ENCODE assay signal across 17 cellular contexts in genomic region chr4:55617587-55618197, GRCh38. TPM values are rescaled to one million over a fixed set of nuclear protein-coding genes. Genes with fewer than 3 reads are reported as not detected.
DNase-seq lines count a peak whose midpoint lies in the region; ATAC-seq and TF ChIP-seq lines count a peak whose summit lies in the region.
"Had no signal": no experiment of that assay in that cellular context is flagged by ENCODE, and none has a peak within 500 bp of the region (broad histone marks: within the 10 kb centered on the region; RNA-seq: fewer than 3 reads in every experiment).

No MANE protein-coding gene starts in this region.

- WGBS in body of pancreas, 2 donors = 68 to 88% methylated on average over 1 of the region's 1 CpG

- H3K36me3 ChIP-seq in CD4-positive, alpha-beta memory T cell (ENCODE audit: insufficient read depth, low read length) = no peaks in the 10 kb centered on the region
- no peaks in the 10 kb centered on the region for H3K36me3 ChIP-seq in body of pancreas (replicated peaks in 1 of 2; ENCODE audit: insufficient read depth in 1 of 2, low read depth in 2 of 2)
- H3K36me3 ChIP-seq: upper lobe of right lung had no signal

- no peak for TF ChIP-seq POLR2A in body of pancreas (IDR thresholded peaks at IDR 0.05)

- POLR2A ChIA-PET in CD4-positive, alpha-beta memory T cell (lab: Charles Lee; ENCODE audit: partially characterized antibody) = no interaction called here

- ATAC-seq in activated T-cell treated with anti-CD3 and anti-CD28 coated beads, Interleukin-2, amount 50 U/mL, for 72 hours (replicated peaks in 1 of 2) = peak in 1 of 2 donors; percentile 68
- ATAC-seq in activated T-cell treated with anti-CD3 and anti-CD28 coated beads, Interleukin-2, amount 50 U/mL, for 4 hours = no peak
- ATAC-seq in GM21529 (IDR thresholded peaks at IDR 0.05; ENCODE audit: unreplicated experiment) = peak; percentile 99
- peak; percentile 71 for ATAC-seq in HG03097 (IDR thresholded peaks at IDR 0.05; ENCODE audit: low FRiP score, unreplicated experiment)
- ATAC-seq in stimulated activated naive B cell treated with anti-CD40 and anti-IgM and Interleukin-4, amounts not matched to agents 10 μg/mL and 1 μg/mL and 100 μg/mL, for 72 hours (replicated peaks) = peak; percentile 99
- ATAC-seq in body of pancreas = no peak
- ATAC-seq: upper lobe of right lung had no signal

- no peaks in the 10 kb centered on the region for H3K9me3 ChIP-seq in CD4-positive, alpha-beta memory T cell (ENCODE audit: control insufficient read depth in 1 of 2, low read length in 2 of 2)
- no peaks in the 10 kb centered on the region for H3K9me3 ChIP-seq in body of pancreas
- H3K9me3 ChIP-seq: upper lobe of right lung had no signal

- intact Hi-C loops in CD4-positive, alpha-beta memory T cell (cut with micrococcal nuclease) = no loop called here
- intact Hi-C loops in body of pancreas (cut with DNase I) = no loop called here

- no peaks in the 10 kb centered on the region for H3K9me3 Mint-ChIP-seq in activated T-cell treated with anti-CD3 and anti-CD28 coated beads, Interleukin-2, amount 50 U/mL, for 72 hours
- H3K9me3 Mint-ChIP-seq in activated T-cell treated with anti-CD3 and anti-CD28 coated beads, Interleukin-2, amount 50 U/mL, for 4 hours = no peaks in the 10 kb centered on the region
- no peaks in the 10 kb centered on the region for H3K9me3 Mint-ChIP-seq in stimulated activated naive B cell treated with anti-CD40 and anti-IgM and Interleukin-4, amounts not matched to agents 10 μg/mL and 1 μg/mL and 100 μg/mL, for 72 hours
- no peaks in the 10 kb centered on the region for H3K9me3 Mint-ChIP-seq in CD4-positive, alpha-beta memory T cell

- no peak for DNase-seq in activated T-cell treated with anti-CD3 and anti-CD28 coated beads, Interleukin-2, amount 50 U/mL, for 72 hours
- no peak for DNase-seq in activated T-cell treated with anti-CD3 and anti-CD28 coated beads, Interleukin-2, amount 50 U/mL, for 4 hours
- peak; percentile 5 for DNase-seq in stimulated activated naive B cell treated with anti-CD40 and anti-IgM and Interleukin-4, amounts not matched to agents 10 μg/mL and 1 μg/mL and 100 μg/mL, for 72 hours
- DNase-seq in CD4-positive, alpha-beta memory T cell = no peak
- no peak for DNase-seq in NCI-H1092 treated with DMSO at 0.1 percent for 48 hours (lab: John Stamatoyannopoulos, UW)
- no peak for DNase-seq in body of pancreas
- DNase-seq: aorta, endodermal cell, hippocampal formation, NCI-H2081, PC-9, upper lobe of right lung had no signal

- CTCF ChIA-PET in CD4-positive, alpha-beta memory T cell (lab: Charles Lee; ENCODE audit: partially characterized antibody) = no interaction called here

- no peak for TF ChIP-seq CTCF in body of pancreas (IDR thresholded peaks at IDR 0.05)

- H3K4me1 Mint-ChIP-seq in activated T-cell treated with anti-CD3 and anti-CD28 coated beads, Interleukin-2, amount 50 U/mL, for 72 hours (ENCODE audit: low read depth) = no peaks in the 10 kb centered on the region
- no peaks in the 10 kb centered on the region for H3K4me1 Mint-ChIP-seq in activated T-cell treated with anti-CD3 and anti-CD28 coated beads, Interleukin-2, amount 50 U/mL, for 4 hours (ENCODE audit: low read depth)
- H3K4me1 Mint-ChIP-seq in stimulated activated naive B cell treated with anti-CD40 and anti-IgM and Interleukin-4, amounts not matched to agents 10 μg/mL and 1 μg/mL and 100 μg/mL, for 72 hours = peaks cover 5 to 19% of the 10 kb centered on the region in 2 donors
- H3K4me1 Mint-ChIP-seq in CD4-positive, alpha-beta memory T cell = no peaks in the 10 kb centered on the region
- H3K4me1 Mint-ChIP-seq: endodermal cell had no signal

- H3K27me3 ChIP-seq in CD4-positive, alpha-beta memory T cell (ENCODE audit: insufficient read depth, low read length) = no peaks in the 10 kb centered on the region
- no peaks in the 10 kb centered on the region for H3K27me3 ChIP-seq in body of pancreas
- H3K27me3 ChIP-seq: upper lobe of right lung had no signal

- H3K4me1 ChIP-seq in CD4-positive, alpha-beta memory T cell (ENCODE audit: insufficient read depth, low read length) = no peaks in the 10 kb centered on the region
- no peaks in the 10 kb centered on the region for H3K4me1 ChIP-seq in body of pancreas
- H3K4me1 ChIP-seq: upper lobe of right lung had no signal

- H3K27me3 Mint-ChIP-seq in activated T-cell treated with anti-CD3 and anti-CD28 coated beads, Interleukin-2, amount 50 U/mL, for 72 hours (ENCODE audit: low read depth) = peaks cover 21% of the 10 kb centered on the region
- H3K27me3 Mint-ChIP-seq in activated T-cell treated with anti-CD3 and anti-CD28 coated beads, Interleukin-2, amount 50 U/mL, for 4 hours (ENCODE audit: low read depth) = peaks cover 7% of the 10 kb centered on the region
- peaks cover 7 to 10% of the 10 kb centered on the region in 2 donors for H3K27me3 Mint-ChIP-seq in stimulated activated naive B cell treated with anti-CD40 and anti-IgM and Interleukin-4, amounts not matched to agents 10 μg/mL and 1 μg/mL and 100 μg/mL, for 72 hours
- H3K27me3 Mint-ChIP-seq in CD4-positive, alpha-beta memory T cell = peaks cover 0 to 6% of the 10 kb centered on the region in 2 donors

- no peak overlapping the region for H3K27ac ChIP-seq in CD4-positive, alpha-beta memory T cell (ENCODE audit: low read depth, low read length)
- no peak overlapping the region for H3K27ac ChIP-seq in body of pancreas
- H3K27ac ChIP-seq: PC-9, upper lobe of right lung had no signal

- peaks cover 0 to 2% of the 10 kb centered on the region in 2 donors for H3K36me3 Mint-ChIP-seq in activated T-cell treated with anti-CD3 and anti-CD28 coated beads, Interleukin-2, amount 50 U/mL, for 72 hours (ENCODE audit: insufficient read depth in 2 of 2)
- H3K36me3 Mint-ChIP-seq in activated T-cell treated with anti-CD3 and anti-CD28 coated beads, Interleukin-2, amount 50 U/mL, for 4 hours (ENCODE audit: insufficient read depth) = no peaks in the 10 kb centered on the region
- no peaks in the 10 kb centered on the region for H3K36me3 Mint-ChIP-seq in stimulated activated naive B cell treated with anti-CD40 and anti-IgM and Interleukin-4, amounts not matched to agents 10 μg/mL and 1 μg/mL and 100 μg/mL, for 72 hours
- H3K36me3 Mint-ChIP-seq in CD4-positive, alpha-beta memory T cell = no peaks in the 10 kb centered on the region

- H3K4me3 Mint-ChIP-seq in activated T-cell treated with anti-CD3 and anti-CD28 coated beads, Interleukin-2, amount 50 U/mL, for 72 hours = no peak overlapping the region
- H3K4me3 Mint-ChIP-seq in activated T-cell treated with anti-CD3 and anti-CD28 coated beads, Interleukin-2, amount 50 U/mL, for 4 hours = no peak overlapping the region
- no peak overlapping the region for H3K4me3 Mint-ChIP-seq in stimulated activated naive B cell treated with anti-CD40 and anti-IgM and Interleukin-4, amounts not matched to agents 10 μg/mL and 1 μg/mL and 100 μg/mL, for 72 hours
- H3K4me3 Mint-ChIP-seq in CD4-positive, alpha-beta memory T cell = no peak overlapping the region
- H3K4me3 Mint-ChIP-seq: endodermal cell had no signal

- H3K27ac Mint-ChIP-seq in activated T-cell treated with anti-CD3 and anti-CD28 coated beads, Interleukin-2, amount 50 U/mL, for 72 hours = peak overlapping the region; percentile 40
- H3K27ac Mint-ChIP-seq in stimulated activated naive B cell treated with anti-CD40 and anti-IgM and Interleukin-4, amounts not matched to agents 10 μg/mL and 1 μg/mL and 100 μg/mL, for 72 hours = peak overlapping the region; percentile 62
- no peak overlapping the region for H3K27ac Mint-ChIP-seq in CD4-positive, alpha-beta memory T cell
- H3K27ac Mint-ChIP-seq: endodermal cell had no signal

- no peak overlapping the region for H3K4me3 ChIP-seq in CD4-positive, alpha-beta memory T cell (ENCODE audit: low read length in 2 of 2)
- H3K4me3 ChIP-seq in body of pancreas = no peak overlapping the region
- H3K4me3 ChIP-seq: PC-9, upper lobe of right lung had no signal

RNA-seq across cellular contexts. Expression of gene NMU, which starts 18.4 kb away (rescaled TPM):
- total RNA-seq in activated T-cell treated with anti-CD3 and anti-CD28 coated beads, Interleukin-2, amount 50 U/mL, for 72 hours = under 1 TPM in 1 of 2 donors, not detected in 1; 0.82 TPM
- total RNA-seq in activated T-cell treated with anti-CD3 and anti-CD28 coated beads, Interleukin-2, amount 50 U/mL, for 4 hours = under 1 TPM; 0.50 to 0.92 (median 0.58) TPM
- not detected for total RNA-seq in CD4-positive, alpha-beta memory T cell
- 1 to 10 TPM in 1 of 2 donors, under 1 TPM in 1; 0.49 to 6.7 TPM for polyA plus RNA-seq in CD4-positive, alpha-beta memory T cell
- not detected for total RNA-seq in body of pancreas
- total RNA-seq: aorta; mesenteric fat pad; T-helper 2 cell treated with Interferon-gamma antibody and Interleukin-4, amounts not matched to agents 100 ng/mL and 5 ng/mL, for 36 hours had no signal
- polyA plus RNA-seq: aorta had no signal

RNA-seq across cellular contexts. Expression of gene PDCL2, which starts 25.6 kb away (rescaled TPM):
- total RNA-seq in activated T-cell treated with anti-CD3 and anti-CD28 coated beads, Interleukin-2, amount 50 U/mL, for 72 hours = not detected
- not detected for total RNA-seq in activated T-cell treated with anti-CD3 and anti-CD28 coated beads, Interleukin-2, amount 50 U/mL, for 4 hours
- total RNA-seq in CD4-positive, alpha-beta memory T cell = not detected
- polyA plus RNA-seq in CD4-positive, alpha-beta memory T cell = not detected
- not detected for total RNA-seq in body of pancreas
- total RNA-seq: aorta; endodermal cell; mesenteric fat pad; PC-9; pulmonary artery endothelial cell; T-helper 2 cell treated with Interferon-gamma antibody and Interleukin-4, amounts not matched to agents 100 ng/mL and 5 ng/mL, for 36 hours; upper lobe of right lung had no signal
- polyA plus RNA-seq: aorta had no signal

Comparison
In these comparisons a context has a peak if more than half of its experiments do, and no peak if none do; other contexts are left out.
1. ATAC-seq: peak in GM21529 (single experiment), HG03097 (single experiment) and stimulated activated naive B cell treated with anti-CD40 and anti-IgM and Interleukin-4, amounts not matched to agents 10 μg/mL and 1 μg/mL and 100 μg/mL, for 72 hours (2 of 2); none in activated T-cell treated with anti-CD3 and anti-CD28 coated beads, Interleukin-2, amount 50 U/mL, for 4 hours (0 of 2) and body of pancreas (single experiment).
2. H3K27ac Mint-ChIP-seq: peak in activated T-cell treated with anti-CD3 and anti-CD28 coated beads, Interleukin-2, amount 50 U/mL, for 72 hours (single experiment) and stimulated activated naive B cell treated with anti-CD40 and anti-IgM and Interleukin-4, amounts not matched to agents 10 μg/mL and 1 μg/mL and 100 μg/mL, for 72 hours (single experiment); none in CD4-positive, alpha-beta memory T cell (0 of 7).